ENCODE assay signal across 1 cellular context in genomic region chr15:38696790-38697495, GRCh38.
TF ChIP-seq lines count a peak whose summit lies in the region.

No MANE protein-coding gene starts in this region.

TF ChIP-seq in SK-N-SH, 30 proteins besides CTCF, POLR2A, EP300 and RAD21 (continued from another document):
- TF ChIP-seq USF1 (IDR thresholded peaks at IDR 0.05; ENCODE audit: borderline replicate concordance, low read depth) (no peak), MEF2A (IDR thresholded peaks at IDR 0.05; ENCODE audit: borderline replicate concordance, low read depth) (no peak), YY1 (IDR thresholded peaks at IDR 0.05; ENCODE audit: low read depth) (no peak)
TF ChIP-seq in SK-N-SH: peak in this region for 0.
